16 cellular contexts compared by ENCODE assay signal in genomic region chr2:78304678-78305077, GRCh38.
DNase-seq lines count a peak whose midpoint lies in the region; ATAC-seq and TF ChIP-seq lines count a peak whose summit lies in the region.
"Had no signal": no experiment of that assay in that cellular context is flagged by ENCODE, and none has a peak within 500 bp of the region (broad histone marks: within the 10 kb centered on the region; RNA-seq: fewer than 3 reads in every experiment).

No MANE protein-coding gene starts in this region.

- H3K4me3 Mint-ChIP-seq in naive thymus-derived CD8-positive, alpha-beta T cell: no peak overlapping the region

- in situ Hi-C loops in HAP-1 (cut with MboI; ENCODE audit: low sequenced_read_pairs): no loop called here

- TF ChIP-seq CTCF in A673 (conservative IDR thresholded peaks at IDR 0.05; ENCODE audit: low read depth, low read length): no peak

- no peaks in the 10 kb centered on the region for H3K4me1 Mint-ChIP-seq in naive thymus-derived CD8-positive, alpha-beta T cell

- H3K9me3 ChIP-seq in A673 (ENCODE audit: low read depth, low read length, poor library complexity, severe bottlenecking): no peaks in the 10 kb centered on the region
- no peaks in the 10 kb centered on the region for H3K9me3 ChIP-seq in HAP-1
- no peaks in the 10 kb centered on the region for H3K9me3 ChIP-seq in aorta (ENCODE audit: control insufficient read depth, low read length)
- H3K9me3 ChIP-seq: SJCRH30 had no signal

- ATAC-seq in HG03280 (IDR thresholded peaks at IDR 0.05; ENCODE audit: unreplicated experiment): no peak
- no peak for ATAC-seq in aorta (ENCODE audit: low FRiP score)
- no peak for ATAC-seq in naive thymus-derived CD8-positive, alpha-beta T cell
- ATAC-seq in HG03460 (IDR thresholded peaks at IDR 0.05; ENCODE audit: unreplicated experiment): no peak
- ATAC-seq: A549 had no signal

- WGBS in aorta, 2 donors: 18 to 25% methylated on average over 1 of the region's 1 CpG

- H3K27ac ChIP-seq in A673 (ENCODE audit: low read depth, low read length, poor library complexity, severe bottlenecking) (peak overlapping the region; percentile 49), aorta (ENCODE audit: low read depth in 1 of 2, low read length in 2 of 2) (no peak overlapping the region)
- H3K27ac ChIP-seq: A549, PC-9, SJCRH30 had no signal

- peaks cover 0 to 27% (median 12%) of the 10 kb centered on the region in 9 donors for H3K9me3 Mint-ChIP-seq in naive thymus-derived CD8-positive, alpha-beta T cell

- no peaks in the 10 kb centered on the region for H3K36me3 Mint-ChIP-seq in naive thymus-derived CD8-positive, alpha-beta T cell

- no peaks in the 10 kb centered on the region for H3K27me3 Mint-ChIP-seq in naive thymus-derived CD8-positive, alpha-beta T cell

- peak; percentile 74 for DNase-seq in A673 (ENCODE audit: low spot score)
- DNase-seq in HAP-1 (ENCODE audit: low spot score in 2 of 2): peak; percentile 67 to 96
- peak; percentile 41 for DNase-seq in NCI-H748 treated with DMSO at 0.1 percent for 48 hours (lab: John Stamatoyannopoulos, UW)
- DNase-seq in inferior parietal cortex (ENCODE audit: extremely low spot score): peak; percentile 30
- no peak for DNase-seq in aorta
- no peak for DNase-seq in naive thymus-derived CD8-positive, alpha-beta T cell
- DNase-seq: AML-193, COR-L47, EL, NCI-H1436, NCI-H2107, PC-9, SJCRH30 had no signal

- H3K27ac Mint-ChIP-seq in naive thymus-derived CD8-positive, alpha-beta T cell: no peak overlapping the region

- H3K4me1 ChIP-seq in A673 (ENCODE audit: insufficient read depth, low read length, poor library complexity, severe bottlenecking): peaks cover 41% of the 10 kb centered on the region
- H3K4me1 ChIP-seq in HAP-1: peaks cover 28% of the 10 kb centered on the region
- H3K4me1 ChIP-seq in aorta (ENCODE audit: control insufficient read depth in 1 of 2, insufficient read depth in 2 of 2, low read length in 2 of 2): no peaks in the 10 kb centered on the region
- H3K4me1 ChIP-seq: A549, SJCRH30 had no signal

- BruUV-seq in A673 (replicated peaks; lab: Mats Ljungman, UMichigan): no TSS peak

- POLR2A ChIA-PET in A673 (lab: Charles Lee; ENCODE audit: low non-redundant PET): no interaction called here
- POLR2A ChIA-PET in naive thymus-derived CD8-positive, alpha-beta T cell (lab: Charles Lee): no interaction called here

- CTCF ChIA-PET in A673 (lab: Charles Lee): no interaction called here

- intact Hi-C loops in A673 (cut with micrococcal nuclease; ENCODE audit: unreplicated experiment) (no loop called here), aorta (cut with DNase I) (no loop called here)

- H3K36me3 ChIP-seq in A673 (ENCODE audit: insufficient read depth, low read length, poor library complexity, severe bottlenecking): no peaks in the 10 kb centered on the region
- H3K36me3 ChIP-seq in HAP-1 (replicated peaks): no peaks in the 10 kb centered on the region
- H3K36me3 ChIP-seq in aorta (ENCODE audit: control insufficient read depth in 1 of 2, insufficient read depth in 2 of 2, low read length in 1 of 2): no peaks in the 10 kb centered on the region
- H3K36me3 ChIP-seq: SJCRH30 had no signal

- H3K27me3 ChIP-seq in A673 (replicated peaks; ENCODE audit: insufficient read depth, low read depth, low read length, poor library complexity) (no peaks in the 10 kb centered on the region), HAP-1 (ENCODE audit: low read depth) (no peaks in the 10 kb centered on the region), aorta (ENCODE audit: control insufficient read depth in 1 of 2, insufficient read depth in 2 of 2, low read length in 1 of 2) (no peaks in the 10 kb centered on the region)

- H3K4me3 ChIP-seq in A673 (ENCODE audit: low read depth, low read length, poor library complexity, severe bottlenecking) (no peak overlapping the region), HAP-1 (no peak overlapping the region), aorta (ENCODE audit: low read length in 2 of 2) (no peak overlapping the region)
- H3K4me3 ChIP-seq: A549, PC-9, SJCRH30 had no signal

Comparison
In these comparisons a context has a peak if more than half of its experiments do, and no peak if none do; other contexts are left out.
1. DNase-seq: peak in A673 (single experiment), HAP-1 (2 of 2), NCI-H748 treated with DMSO at 0.1 percent for 48 hours (single experiment) and inferior parietal cortex (single experiment); none in aorta (0 of 2) and naive thymus-derived CD8-positive, alpha-beta T cell (0 of 10).